In genomic region chr14:56944397-56944796, GRCh38 we compare ENCODE assay signal across 29 cellular contexts.
"Had no signal": no experiment of that assay in that cellular context is flagged by ENCODE, and none has a peak within 500 bp of the region (broad histone marks: within the 10 kb centered on the region; RNA-seq: fewer than 3 reads in every experiment).

No MANE protein-coding gene starts in this region.

- H3K4me3 ChIP-seq: colonic mucosa, coronary artery, dorsolateral prefrontal cortex, esophagus muscularis mucosa, esophagus squamous epithelium, gastrocnemius medialis, gastroesophageal sphincter, heart left ventricle, heart right ventricle, hepatocyte had no signal

- H2AFZ ChIP-seq: hepatocyte had no signal

- ATAC-seq: effector memory CD8-positive, alpha-beta T cell; esophagus mucosa; gastrocnemius medialis; gastroesophageal sphincter; heart left ventricle; heart right ventricle had no signal

- DNase-seq: colonic mucosa; cortex of kidney; dermis blood vessel endothelial cell; dorsolateral prefrontal cortex; effector CD4-positive, alpha-beta T cell; effector CD8-positive, alpha-beta T cell; effector memory CD4-positive, alpha-beta T cell; effector memory CD8-positive, alpha-beta T cell; erythroblast; esophagus squamous epithelium; foreskin fibroblast; foreskin melanocyte; gastrocnemius medialis; glutamatergic neuron; head of caudate nucleus; heart left ventricle; heart right ventricle; hippocampal formation had no signal

- H3K27me3 Mint-ChIP-seq: dendritic cell treated with granulocyte-macrophage colony-stimulating factor and Interleukin-4, amounts not matched to agents 40 ng/mL and 50 ng/mL, for 4 days; effector memory CD8-positive, alpha-beta T cell had no signal

- H3K4me2 ChIP-seq: hepatocyte had no signal

- H3K4me1 ChIP-seq: colonic mucosa, esophagus squamous epithelium, gastrocnemius medialis, gastroesophageal sphincter, heart left ventricle, heart right ventricle had no signal

- H3K9me3 ChIP-seq: colonic mucosa, esophagus muscularis mucosa, esophagus squamous epithelium, gastrocnemius medialis, gastroesophageal sphincter had no signal

- H3K27ac ChIP-seq: colonic mucosa, coronary artery, dorsolateral prefrontal cortex, epithelial cell of prostate, esophagus muscularis mucosa, esophagus squamous epithelium, gastrocnemius medialis, gastroesophageal sphincter, heart left ventricle, heart right ventricle, hepatocyte had no signal

- H3K4me3 Mint-ChIP-seq: dendritic cell treated with granulocyte-macrophage colony-stimulating factor and Interleukin-4, amounts not matched to agents 40 ng/mL and 50 ng/mL, for 4 days; effector memory CD8-positive, alpha-beta T cell had no signal

- H3K27ac Mint-ChIP-seq: dendritic cell treated with granulocyte-macrophage colony-stimulating factor and Interleukin-4, amounts not matched to agents 40 ng/mL and 50 ng/mL, for 4 days; effector memory CD8-positive, alpha-beta T cell had no signal

- H3K36me3 ChIP-seq: colonic mucosa, esophagus muscularis mucosa, esophagus squamous epithelium, gastrocnemius medialis, gastroesophageal sphincter, heart left ventricle, heart right ventricle had no signal

- FAIRE-seq: colon, endometrium, endothelial cell of umbilical vein, frontal cortex had no signal

- H3K79me2 ChIP-seq: hepatocyte had no signal

- H3K27me3 ChIP-seq: colonic mucosa, esophagus muscularis mucosa, esophagus squamous epithelium, gastrocnemius medialis, gastroesophageal sphincter, hepatocyte had no signal
